ENCODE assay signal across 1 cellular context in the genomic region with DNA sequence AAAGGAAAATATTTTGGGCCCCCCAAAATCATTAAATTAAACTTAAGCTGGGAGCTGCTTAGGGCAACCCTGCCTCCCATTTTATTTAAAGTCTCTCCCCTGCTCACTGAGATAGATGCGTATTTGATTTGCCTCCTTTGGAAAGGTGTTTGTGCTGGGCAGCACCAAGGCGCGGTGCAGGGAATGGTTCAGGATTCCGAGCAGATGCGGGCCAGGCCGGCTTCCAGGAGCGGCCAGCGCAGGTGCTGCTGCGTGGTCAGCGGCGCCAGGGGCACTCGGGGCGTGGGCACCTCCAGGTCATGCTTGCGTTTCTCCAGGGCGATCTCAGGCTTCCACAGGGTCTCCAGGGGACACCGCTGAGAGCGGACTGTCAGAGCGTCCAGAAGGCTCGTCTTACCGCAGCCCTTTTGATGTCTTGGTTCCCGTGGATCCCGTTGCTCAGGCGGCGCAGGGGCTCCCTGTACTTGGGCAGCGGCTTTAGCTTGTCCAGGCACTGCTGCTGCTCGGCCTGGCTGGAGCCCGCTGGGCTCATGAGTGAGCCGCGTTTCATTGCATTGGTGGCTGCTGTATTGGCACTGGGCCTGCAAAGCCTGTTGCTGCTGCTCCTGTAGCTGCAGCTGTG.
A peak's percentile ranks its signal among the peaks of the same experiment; 100 is the strongest.
TF ChIP-seq lines count a peak whose summit lies in the region.
"Not testable (repeated sequence)": the region's sequence is repeated elsewhere in the genome, so short reads cannot be mapped to it uniquely, and the experiment has no call there.

No MANE protein-coding gene starts in this region.

TF ChIP-seq in K562, 482 proteins besides CTCF, POLR2A, EP300 and RAD21:
- 0 out of 2 replicates have a peak, but pooled peaks have one; percentile 16 for TF ChIP-seq GABPA (tag; conservative IDR thresholded peaks at IDR 0.05; ENCODE audit: low read depth)
- TF ChIP-seq NR2C2 (CRISPR knock-in tag; IDR thresholded peaks at IDR 0.05), result not testable (repeated sequence)
- 0 out of 2 replicates have a peak, but pooled peaks have one; percentile 10 for TF ChIP-seq NR2C2 (tag; IDR thresholded peaks at IDR 0.05)
